19 cellular contexts compared by ENCODE assay signal in genomic region chr7:48046458-48046857, GRCh38. TPM values are rescaled to one million over a fixed set of nuclear protein-coding genes. Genes with fewer than 3 reads are reported as not detected.
A peak's percentile ranks its signal among the peaks of the same experiment; 100 is the strongest.
DNase-seq lines count a peak whose midpoint lies in the region; ATAC-seq, FAIRE-seq and TF ChIP-seq lines count a peak whose summit lies in the region.
"Had no signal": no experiment of that assay in that cellular context is flagged by ENCODE, and none has a peak within 500 bp of the region (broad histone marks: within the 10 kb centered on the region; RNA-seq: fewer than 3 reads in every experiment).

No MANE protein-coding gene starts in this region.

- H2AFZ ChIP-seq in GM12878 (ENCODE audit: control insufficient read depth, low read depth, low read length) (no peak overlapping the region), smooth muscle cell (ENCODE audit: low read depth) (peak overlapping the region; percentile 58)

- no peaks in the 10 kb centered on the region for H3K9me3 ChIP-seq in GM12878 (replicated peaks; ENCODE audit: control insufficient read depth, insufficient read depth, low read length)
- H3K9me3 ChIP-seq in smooth muscle cell (replicated peaks; ENCODE audit: low read depth), result no peaks in the 10 kb centered on the region

- H3K4me2 ChIP-seq in GM12878 (ENCODE audit: control insufficient read depth, insufficient read depth), result no peak overlapping the region
- no peak overlapping the region for H3K4me2 ChIP-seq in smooth muscle cell

- H3K27me3 ChIP-seq in GM12878 (replicated peaks in 1 of 2; ENCODE audit: control insufficient read depth in 2 of 2, insufficient read depth in 2 of 2, low read length in 1 of 2) (peaks cover 0 to 1% of the 10 kb centered on the region in 2 experiments; a peak in 1 of 4 replicates), smooth muscle cell (ENCODE audit: low read depth) (no peaks in the 10 kb centered on the region)
- H3K27me3 ChIP-seq: foreskin keratinocyte had no signal

- no peak for TF ChIP-seq EP300 in GM12878 (IDR thresholded peaks at IDR 0.05; ENCODE audit: borderline replicate concordance in 1 of 2, control insufficient read depth in 1 of 2, low read depth in 2 of 2, low read length in 2 of 2)

- H3K79me2 ChIP-seq in GM12878 (ENCODE audit: control insufficient read depth, insufficient read depth, low read length), result no peaks in the 10 kb centered on the region
- no peaks in the 10 kb centered on the region for H3K79me2 ChIP-seq in smooth muscle cell (ENCODE audit: low read depth)

- H3K27ac ChIP-seq in GM12878 (ENCODE audit: control insufficient read depth, insufficient read depth) (no peak overlapping the region), smooth muscle cell (ENCODE audit: low read depth) (no peak overlapping the region)
- H3K27ac ChIP-seq: foreskin keratinocyte had no signal

- no peaks in the 10 kb centered on the region for H3K4me1 ChIP-seq in GM12878 (ENCODE audit: control insufficient read depth, insufficient read depth, low read length)
- no peaks in the 10 kb centered on the region for H3K4me1 ChIP-seq in smooth muscle cell (ENCODE audit: low read depth)

- no peak for TF ChIP-seq POLR2A in GM12878 (IDR thresholded peaks at IDR 0.05; ENCODE audit: low read depth, low read length)

- H3K27me3 Mint-ChIP-seq in activated naive CD4-positive, alpha-beta T cell treated with anti-CD3 and anti-CD28 coated beads for 36 hours (ENCODE audit: low read depth), result no peaks in the 10 kb centered on the region

- H3K4me3 ChIP-seq in GM12878, result no peak overlapping the region
- no peak overlapping the region for H3K4me3 ChIP-seq in smooth muscle cell

- H4K20me1 ChIP-seq in GM12878 (ENCODE audit: control insufficient read depth, insufficient read depth) (no peaks in the 10 kb centered on the region), smooth muscle cell (ENCODE audit: low read depth) (no peaks in the 10 kb centered on the region)

- no peak overlapping the region for H3K4me3 Mint-ChIP-seq in activated naive CD4-positive, alpha-beta T cell treated with anti-CD3 and anti-CD28 coated beads for 36 hours
- H3K4me3 Mint-ChIP-seq: neural crest cell; stimulated activated memory B cell treated with anti-CD40 and anti-IgM and Interleukin-4, amounts not matched to agents 10 μg/mL and 1 μg/mL and 100 μg/mL, for 72 hours had no signal

- in situ Hi-C loops in GM12878 (cut with MboI), result no loop called here

- WGBS in GM12878 (ENCODE audit: insufficient coverage, insufficient replicate concordance, low lambda C conversion rate, missing lambda C conversion rate), result 27% methylated on average over 14 of the region's 14 CpGs
- 80% methylated on average over 14 of the region's 14 CpGs for WGBS in smooth muscle cell (ENCODE audit: low lambda C conversion rate)

- CTCF ChIA-PET in activated naive CD4-positive, alpha-beta T cell treated with anti-CD3 and anti-CD28 coated beads for 36 hours (lab: Charles Lee), result no interaction called here
- CTCF ChIA-PET in GM12878 (lab: Yijun Ruan, JAX), result interaction anchor here (1.2 kb wide), 1 partner anchor 38 kb away, joined by 3 read pairs; no protein-coding TSS in a partner anchor

- no peak overlapping the region for H3K27ac Mint-ChIP-seq in activated naive CD4-positive, alpha-beta T cell treated with anti-CD3 and anti-CD28 coated beads for 36 hours
- H3K27ac Mint-ChIP-seq: stimulated activated memory B cell treated with anti-CD40 and anti-IgM and Interleukin-4, amounts not matched to agents 10 μg/mL and 1 μg/mL and 100 μg/mL, for 72 hours had no signal

- H3K36me3 Mint-ChIP-seq in activated naive CD4-positive, alpha-beta T cell treated with anti-CD3 and anti-CD28 coated beads for 36 hours (ENCODE audit: low read depth), result no peaks in the 10 kb centered on the region
- H3K36me3 Mint-ChIP-seq: stimulated activated memory B cell treated with anti-CD40 and anti-IgM and Interleukin-4, amounts not matched to agents 10 μg/mL and 1 μg/mL and 100 μg/mL, for 72 hours had no signal

- no peaks in the 10 kb centered on the region for H3K9me3 Mint-ChIP-seq in activated naive CD4-positive, alpha-beta T cell treated with anti-CD3 and anti-CD28 coated beads for 36 hours
- H3K9me3 Mint-ChIP-seq: neural crest cell; stimulated activated memory B cell treated with anti-CD40 and anti-IgM and Interleukin-4, amounts not matched to agents 10 μg/mL and 1 μg/mL and 100 μg/mL, for 72 hours had no signal

- POLR2A ChIA-PET in GM12878 (lab: Charles Lee), result no interaction called here

- SMC1A ChIA-PET in GM12878 (lab: Charles Lee; ENCODE audit: uncharacterized antibody, unreplicated experiment), result no interaction called here

- H3F3A ChIP-seq in smooth muscle cell (ENCODE audit: low read depth), result no peaks in the 10 kb centered on the region

- H3K9ac ChIP-seq in GM12878 (ENCODE audit: control insufficient read depth, insufficient read depth, low read length) (no peak overlapping the region), smooth muscle cell (ENCODE audit: low read depth) (no peak overlapping the region)

- H3K36me3 ChIP-seq in GM12878 (ENCODE audit: control insufficient read depth in 2 of 2, insufficient read depth in 2 of 2, low read length in 1 of 2), result no peaks in the 10 kb centered on the region
- H3K36me3 ChIP-seq in smooth muscle cell (ENCODE audit: low read depth), result no peaks in the 10 kb centered on the region

- intact Hi-C loops in activated naive CD4-positive, alpha-beta T cell treated with anti-CD3 and anti-CD28 coated beads for 36 hours (cut with micrococcal nuclease), result no loop called here
- intact Hi-C loops in GM12878 (cut with micrococcal nuclease; ENCODE audit: unreplicated experiment), result no loop called here

- no peak for TF ChIP-seq RAD21 in GM12878 (IDR thresholded peaks at IDR 0.05; ENCODE audit: insufficient read depth, low read depth, low read length)

- DNase-seq in activated naive CD4-positive, alpha-beta T cell treated with anti-CD3 and anti-CD28 coated beads for 36 hours, result peak; percentile 43
- DNase-seq in activated naive CD4-positive, alpha-beta T cell treated with Interleukin-2 at 50 U/mL for 16 hours, result no peak
- DNase-seq in MV-4-11 (lab: John Stamatoyannopoulos, UW), result peak; percentile 73
- DNase-seq in GM12878 (ENCODE audit: low read depth, low spot score), result no peak
- DNase-seq in smooth muscle cell (lab: John Stamatoyannopoulos, UW; ENCODE audit: unreplicated experiment), result no peak
- DNase-seq: ACHN; activated effector memory CD4-positive, alpha-beta T cell treated with anti-CD3 and anti-CD28 coated beads, Interleukin-2, amount 50 U/mL, for 16 hours; foreskin keratinocyte; HCEC 1CT; NCI-H1694 treated with DMSO at 0.1 percent for 48 hours; NCI-H510A treated with DMSO at 0.1 percent for 48 hours had no signal

- RAD21 ChIA-PET in GM12878 (lab: Charles Lee; ENCODE audit: unreplicated experiment), result no interaction called here

- no peak for ATAC-seq in GM12878
- no peak for ATAC-seq in GM18909 (IDR thresholded peaks at IDR 0.05; ENCODE audit: poor library complexity, unreplicated experiment)
- no peak for ATAC-seq in activated CD4-positive, CD25-positive, alpha-beta regulatory T cell treated with anti-CD3 and anti-CD28 coated beads, Interleukin-2, amount 50 U/mL, for 24 hours
- no peak for ATAC-seq in GM21786 (IDR thresholded peaks at IDR 0.05; ENCODE audit: unreplicated experiment)
- ATAC-seq: foreskin keratinocyte; sciatic nerve; stimulated activated memory B cell treated with anti-CD40 and anti-IgM and Interleukin-4, amounts not matched to agents 10 μg/mL and 1 μg/mL and 100 μg/mL, for 72 hours had no signal

- TF ChIP-seq CTCF in GM12878 (IDR thresholded peaks at IDR 0.05 in 2 of 3, conservative IDR thresholded peaks at IDR 0.05 in 1 of 3; ENCODE audit: control insufficient read depth in 2 of 3, extremely low read depth in 1 of 3, insufficient read depth in 1 of 3, low read depth in 3 of 3, low read length in 3 of 3), result no peak
- no peak for TF ChIP-seq CTCF in smooth muscle cell (IDR thresholded peaks at IDR 0.05; ENCODE audit: borderline replicate concordance, insufficient read depth, poor library complexity, severe bottlenecking)

- no TSS peak for BruUV-seq in GM12878 (replicated peaks; lab: Mats Ljungman, UMichigan)

- no peak for FAIRE-seq in GM12878 (lab: Jason Lieb, UNC)

- H3K4me1 Mint-ChIP-seq in activated naive CD4-positive, alpha-beta T cell treated with anti-CD3 and anti-CD28 coated beads for 36 hours (ENCODE audit: low read depth), result peaks cover 24% of the 10 kb centered on the region

RNA-seq across cellular contexts. Expression of gene C7orf57, which starts 11.1 kb away (rescaled TPM):
- under 1 TPM; 0.29 to 0.44 TPM for total RNA-seq in activated naive CD4-positive, alpha-beta T cell treated with anti-CD3 and anti-CD28 coated beads for 36 hours
- not detected in 2 replicates for total RNA-seq in GM12878 (2013; cell fraction: nucleolus; rRNA removed)
- total RNA-seq in GM12878 (2014; rRNA removed) (not detected in 2 replicates), GM12878 (2014; rRNA removed; fragmentation: Illumina TruSeq; extraction: Trizol) (0.09 TPM in 1 of 2 replicates, not detected in the other), GM12878 (2021) (not detected in 2 replicates), smooth muscle cell (not detected in 2 replicates)
- polyA plus RNA-seq in GM12878 (2011; ENCODE audit: low read depth), result not detected
- polyA plus RNA-seq in GM12878 (2011; rRNA removed) (0.04 and 0.10 TPM in 2 replicates), GM12878 (2014; fragmentation: Illumina TruSeq; extraction: Trizol) (0.10 TPM in 1 of 2 replicates, not detected in the other), GM12878 (2014; fragmentation: Nextera tagmentation; extraction: Ambion mirVana) (under 1 TPM; 0.07 to 0.21 TPM), GM12878 (2014; rRNA removed) (0.04 TPM in 2 replicates), GM12878 (2016; fragmentation: Nextera tagmentation; extraction: Ambion mirVana) (not detected), smooth muscle cell (not detected in 2 replicates)
- not detected in 2 replicates for polyA plus RNA-seq in GM12878 (2011; cell fraction: cytosol; rRNA removed)
- polyA plus RNA-seq in GM12878 (2011; cell fraction: nucleus; rRNA removed), result not detected in 2 replicates
- not detected in 2 replicates for polyA plus RNA-seq in GM12878 (2012)
- polyA minus RNA-seq in GM12878 (2011; rRNA and poly(A)+ RNA removed), result not detected in 2 replicates
- not detected in 2 replicates for polyA minus RNA-seq in GM12878 (2011; cell fraction: cytosol; rRNA and poly(A)+ RNA removed)
- polyA minus RNA-seq in GM12878 (2011; cell fraction: nucleus; rRNA and poly(A)+ RNA removed), result not detected in 2 replicates
- total RNA-seq: neural crest cell, sciatic nerve had no signal

RNA-seq across cellular contexts. Expression of gene SUN3, which starts 17.6 kb away (rescaled TPM):
- not detected for total RNA-seq in activated naive CD4-positive, alpha-beta T cell treated with anti-CD3 and anti-CD28 coated beads for 36 hours
- not detected in 2 replicates for total RNA-seq in GM12878 (2013; cell fraction: nucleolus; rRNA removed)
- total RNA-seq in GM12878 (2014; rRNA removed) (not detected in 2 replicates), GM12878 (2014; rRNA removed; fragmentation: Illumina TruSeq; extraction: Trizol) (not detected in 2 replicates), GM12878 (2021) (not detected in 2 replicates), smooth muscle cell (not detected in 2 replicates)
- polyA plus RNA-seq in GM12878 (2011; ENCODE audit: low read depth), result not detected
- polyA plus RNA-seq in GM12878 (2011; rRNA removed) (not detected in 2 replicates), GM12878 (2014; fragmentation: Illumina TruSeq; extraction: Trizol) (not detected in 2 replicates), GM12878 (2014; fragmentation: Nextera tagmentation; extraction: Ambion mirVana) (under 1 TPM in 1 of 2 experiments, not detected in 1; 0.48 TPM), GM12878 (2014; rRNA removed) (not detected in 2 replicates), GM12878 (2016; fragmentation: Nextera tagmentation; extraction: Ambion mirVana) (under 1 TPM in 1 of 2 experiments, not detected in 1; 0.29 TPM), smooth muscle cell (0.40 TPM in 1 of 2 replicates, not detected in the other)
- not detected in 2 replicates for polyA plus RNA-seq in GM12878 (2011; cell fraction: cytosol; rRNA removed)
- polyA plus RNA-seq in GM12878 (2011; cell fraction: nucleus; rRNA removed), result not detected in 2 replicates
- polyA plus RNA-seq in GM12878 (2012), result not detected in 2 replicates
- polyA minus RNA-seq in GM12878 (2011; rRNA and poly(A)+ RNA removed), result not detected in 2 replicates
- polyA minus RNA-seq in GM12878 (2011; cell fraction: cytosol; rRNA and poly(A)+ RNA removed), result not detected in 2 replicates
- not detected in 2 replicates for polyA minus RNA-seq in GM12878 (2011; cell fraction: nucleus; rRNA and poly(A)+ RNA removed)
- total RNA-seq: foreskin keratinocyte, LHCN-M2, lower leg skin, neural crest cell, sciatic nerve had no signal

RNA-seq across cellular contexts. Expression of gene UPP1, which starts 42.6 kb away (rescaled TPM):
- 10 to 100 TPM; 46.9 to 48.2 TPM for total RNA-seq in activated naive CD4-positive, alpha-beta T cell treated with anti-CD3 and anti-CD28 coated beads for 36 hours
- total RNA-seq in GM12878 (2013; cell fraction: nucleolus; rRNA removed), result 10.6 and 10.8 TPM in 2 replicates
- total RNA-seq in GM12878 (2014; rRNA removed) (4.7 and 5.1 TPM in 2 replicates), GM12878 (2014; rRNA removed; fragmentation: Illumina TruSeq; extraction: Trizol) (2.5 and 2.9 TPM in 2 replicates), GM12878 (2021) (6.2 and 6.3 TPM in 2 replicates), smooth muscle cell (12.5 and 23.6 TPM in 2 replicates)
- 5.1 TPM for polyA plus RNA-seq in GM12878 (2011; ENCODE audit: low read depth)
- polyA plus RNA-seq in GM12878 (2011; rRNA removed) (3.4 and 4.6 TPM in 2 replicates), GM12878 (2014; fragmentation: Illumina TruSeq; extraction: Trizol) (2.6 and 3.5 TPM in 2 replicates), GM12878 (2014; fragmentation: Nextera tagmentation; extraction: Ambion mirVana) (1 to 10 TPM in 1 of 2 experiments, under 1 TPM in 1; 0.93 to 3.8 TPM), GM12878 (2014; rRNA removed) (7.9 and 9.4 TPM in 2 replicates), GM12878 (2016; fragmentation: Nextera tagmentation; extraction: Ambion mirVana) (1 to 10 TPM; 3.1 to 3.9 TPM), smooth muscle cell (43.8 and 56.2 TPM in 2 replicates)
- 4.9 and 5.9 TPM in 2 replicates for polyA plus RNA-seq in GM12878 (2011; cell fraction: cytosol; rRNA removed)
- polyA plus RNA-seq in GM12878 (2011; cell fraction: nucleus; rRNA removed), result 10.2 and 12.9 TPM in 2 replicates
- polyA plus RNA-seq in GM12878 (2012), result 7.9 and 8.5 TPM in 2 replicates
- polyA minus RNA-seq in GM12878 (2011; rRNA and poly(A)+ RNA removed), result 2.6 and 4.6 TPM in 2 replicates
- polyA minus RNA-seq in GM12878 (2011; cell fraction: cytosol; rRNA and poly(A)+ RNA removed), result 3.7 and 4.4 TPM in 2 replicates
- 3.5 and 4.6 TPM in 2 replicates for polyA minus RNA-seq in GM12878 (2011; cell fraction: nucleus; rRNA and poly(A)+ RNA removed)

Comparison
In these comparisons a context has a peak if more than half of its experiments do, and no peak if none do; other contexts are left out.
1. DNase-seq: peak in activated naive CD4-positive, alpha-beta T cell treated with anti-CD3 and anti-CD28 coated beads for 36 hours (single experiment) and MV-4-11 (single experiment); none in activated naive CD4-positive, alpha-beta T cell treated with Interleukin-2 at 50 U/mL for 16 hours (single experiment), GM12878 (single experiment) and smooth muscle cell (single experiment).